Comparison of ENCODE assay signal across 1 cellular context in genomic region chr2:42758751-42759150, GRCh38.
TF ChIP-seq lines count a peak whose summit lies in the region.

No MANE protein-coding gene starts in this region.

TF ChIP-seq in GM12878, 131 proteins besides CTCF, POLR2A, EP300 and RAD21:
- TF ChIP-seq SPI1 (IDR thresholded peaks at IDR 0.05; ENCODE audit: borderline replicate concordance, insufficient read depth, low read depth, low read length) (no peak), USF2 (IDR thresholded peaks at IDR 0.05; ENCODE audit: borderline replicate concordance, low read depth, low read length) (no peak), ZBTB11 (CRISPR knock-in tag; IDR thresholded peaks at IDR 0.05) (no peak), LARP7 (IDR thresholded peaks at IDR 0.05) (no peak), ELK1 (IDR thresholded peaks at IDR 0.05; ENCODE audit: low read depth, low read length) (no peak), NFXL1 (IDR thresholded peaks at IDR 0.05; ENCODE audit: borderline replicate concordance) (no peak), BCL3 (IDR thresholded peaks at IDR 0.05; ENCODE audit: borderline replicate concordance, insufficient read depth, low read depth, low read length, poor library complexity, severe bottlenecking) (no peak), IKZF2 (IDR thresholded peaks at IDR 0.05) (no peak), BRCA1 (IDR thresholded peaks at IDR 0.05; ENCODE audit: low read depth, low read length) (no peak), GABPA (IDR thresholded peaks at IDR 0.05; ENCODE audit: low read depth) (no peak), CREM (IDR thresholded peaks at IDR 0.05; ENCODE audit: low read depth) (no peak), IRF4 (IDR thresholded peaks at IDR 0.05; ENCODE audit: low read depth, low read length) (no peak), RBBP5 (conservative IDR thresholded peaks at IDR 0.05) (no peak), MYC (IDR thresholded peaks at IDR 0.05; ENCODE audit: insufficient read depth, insufficient read length, insufficient replicate concordance, low read length, severe bottlenecking) (no peak), ATF7 (IDR thresholded peaks at IDR 0.05; ENCODE audit: low read depth) (no peak), NFIC (IDR thresholded peaks at IDR 0.05; ENCODE audit: low read depth, low read length) (no peak), POU2F2 (IDR thresholded peaks at IDR 0.05; ENCODE audit: borderline replicate concordance, low read depth, low read length) (no peak), RB1 (IDR thresholded peaks at IDR 0.05; ENCODE audit: borderline replicate concordance) (no peak), JUNB (IDR thresholded peaks at IDR 0.05) (no peak), ZBTB4 (CRISPR knock-in tag; IDR thresholded peaks at IDR 0.05) (no peak)
